In the genomic region with DNA sequence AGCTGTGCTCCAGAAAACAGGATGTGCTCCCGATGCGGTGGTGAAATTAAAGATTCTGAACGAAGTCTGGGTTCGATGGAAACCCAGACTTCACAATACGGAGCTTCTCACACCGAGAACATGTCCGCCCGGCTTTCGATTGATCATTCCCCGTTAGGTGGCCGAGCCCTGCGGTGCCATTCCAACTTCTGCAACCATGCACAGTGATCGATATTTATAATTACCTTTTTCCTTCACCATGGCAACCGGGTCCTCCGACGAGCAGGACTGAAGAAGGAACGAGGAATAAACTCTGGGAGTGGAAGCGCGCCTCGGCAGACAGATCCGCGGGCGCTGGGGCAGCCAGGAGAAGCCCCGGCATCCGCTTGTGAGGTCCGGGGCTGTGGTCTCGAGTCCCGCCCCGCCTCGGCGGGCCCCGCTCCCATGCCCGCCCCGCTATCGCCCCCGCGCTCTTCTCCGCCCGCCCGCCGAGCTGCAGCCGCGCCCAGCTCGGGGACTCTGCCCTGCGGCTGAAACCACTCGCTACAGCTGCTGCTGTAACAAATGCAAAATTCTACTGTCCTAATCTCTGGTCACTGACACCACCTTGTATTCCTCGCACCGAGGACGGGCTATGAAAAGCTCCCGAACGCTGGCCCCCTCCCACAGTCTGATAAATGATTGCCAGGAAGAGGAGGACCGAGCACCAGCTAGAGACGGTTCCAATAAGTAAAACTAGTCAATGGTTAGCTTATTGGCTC, we compare ENCODE assay signal across 1 cellular context.
A peak's percentile ranks its signal among the peaks of the same experiment; 100 is the strongest.
TF ChIP-seq lines count a peak whose summit lies in the region.

No MANE protein-coding gene starts in this region.

TF ChIP-seq in HepG2, 621 proteins besides CTCF, POLR2A, EP300 and RAD21 (continued from another document and continues in another):
- TF ChIP-seq HOXA9 (CRISPR knock-in tag; IDR thresholded peaks at IDR 0.05; ENCODE audit: borderline replicate concordance) (no peak), KLF16 (CRISPR knock-in tag; IDR thresholded peaks at IDR 0.05) (no peak), ZNF747 (CRISPR knock-in tag; IDR thresholded peaks at IDR 0.05; ENCODE audit: borderline replicate concordance) (no peak), SUZ12 (IDR thresholded peaks at IDR 0.05; ENCODE audit: low read depth, low read length) (no peak), RAD51 (IDR thresholded peaks at IDR 0.05; ENCODE audit: borderline replicate concordance) (no peak), RNF2 (conservative IDR thresholded peaks at IDR 0.05; ENCODE audit: low read depth) (no peak), ZNF367 (CRISPR knock-in tag; IDR thresholded peaks at IDR 0.05; ENCODE audit: borderline replicate concordance) (no peak), ZNF205 (CRISPR knock-in tag; IDR thresholded peaks at IDR 0.05) (no peak), ZNF20 (CRISPR knock-in tag; IDR thresholded peaks at IDR 0.05) (no peak), FLYWCH1 (CRISPR knock-in tag; IDR thresholded peaks at IDR 0.05) (no peak), ZNF446 (CRISPR knock-in tag; IDR thresholded peaks at IDR 0.05) (no peak), ZBTB8A (CRISPR knock-in tag; IDR thresholded peaks at IDR 0.05; ENCODE audit: borderline replicate concordance, low read depth) (no peak), HDAC1 (CRISPR knock-in tag; IDR thresholded peaks at IDR 0.05) (peak; percentile 43; the same call in 1 of the 2 replicates), ZNF782 (CRISPR knock-in tag; IDR thresholded peaks at IDR 0.05; ENCODE audit: borderline replicate concordance) (no peak), POLR2G (IDR thresholded peaks at IDR 0.05; ENCODE audit: low read depth, low read length) (no peak), EZH2 (conservative IDR thresholded peaks at IDR 0.05; ENCODE audit: low read depth, low read length) (0 out of 2 replicates have a peak, but pooled peaks have one; percentile 12), TCF12 (IDR thresholded peaks at IDR 0.05) (no peak), TCF12 (CRISPR knock-in tag; IDR thresholded peaks at IDR 0.05) (no peak), NR3C1 (CRISPR knock-in tag; IDR thresholded peaks at IDR 0.05) (no peak), TBX3 (IDR thresholded peaks at IDR 0.05; ENCODE audit: borderline replicate concordance) (no peak)
- TF ChIP-seq, protein P1, sequence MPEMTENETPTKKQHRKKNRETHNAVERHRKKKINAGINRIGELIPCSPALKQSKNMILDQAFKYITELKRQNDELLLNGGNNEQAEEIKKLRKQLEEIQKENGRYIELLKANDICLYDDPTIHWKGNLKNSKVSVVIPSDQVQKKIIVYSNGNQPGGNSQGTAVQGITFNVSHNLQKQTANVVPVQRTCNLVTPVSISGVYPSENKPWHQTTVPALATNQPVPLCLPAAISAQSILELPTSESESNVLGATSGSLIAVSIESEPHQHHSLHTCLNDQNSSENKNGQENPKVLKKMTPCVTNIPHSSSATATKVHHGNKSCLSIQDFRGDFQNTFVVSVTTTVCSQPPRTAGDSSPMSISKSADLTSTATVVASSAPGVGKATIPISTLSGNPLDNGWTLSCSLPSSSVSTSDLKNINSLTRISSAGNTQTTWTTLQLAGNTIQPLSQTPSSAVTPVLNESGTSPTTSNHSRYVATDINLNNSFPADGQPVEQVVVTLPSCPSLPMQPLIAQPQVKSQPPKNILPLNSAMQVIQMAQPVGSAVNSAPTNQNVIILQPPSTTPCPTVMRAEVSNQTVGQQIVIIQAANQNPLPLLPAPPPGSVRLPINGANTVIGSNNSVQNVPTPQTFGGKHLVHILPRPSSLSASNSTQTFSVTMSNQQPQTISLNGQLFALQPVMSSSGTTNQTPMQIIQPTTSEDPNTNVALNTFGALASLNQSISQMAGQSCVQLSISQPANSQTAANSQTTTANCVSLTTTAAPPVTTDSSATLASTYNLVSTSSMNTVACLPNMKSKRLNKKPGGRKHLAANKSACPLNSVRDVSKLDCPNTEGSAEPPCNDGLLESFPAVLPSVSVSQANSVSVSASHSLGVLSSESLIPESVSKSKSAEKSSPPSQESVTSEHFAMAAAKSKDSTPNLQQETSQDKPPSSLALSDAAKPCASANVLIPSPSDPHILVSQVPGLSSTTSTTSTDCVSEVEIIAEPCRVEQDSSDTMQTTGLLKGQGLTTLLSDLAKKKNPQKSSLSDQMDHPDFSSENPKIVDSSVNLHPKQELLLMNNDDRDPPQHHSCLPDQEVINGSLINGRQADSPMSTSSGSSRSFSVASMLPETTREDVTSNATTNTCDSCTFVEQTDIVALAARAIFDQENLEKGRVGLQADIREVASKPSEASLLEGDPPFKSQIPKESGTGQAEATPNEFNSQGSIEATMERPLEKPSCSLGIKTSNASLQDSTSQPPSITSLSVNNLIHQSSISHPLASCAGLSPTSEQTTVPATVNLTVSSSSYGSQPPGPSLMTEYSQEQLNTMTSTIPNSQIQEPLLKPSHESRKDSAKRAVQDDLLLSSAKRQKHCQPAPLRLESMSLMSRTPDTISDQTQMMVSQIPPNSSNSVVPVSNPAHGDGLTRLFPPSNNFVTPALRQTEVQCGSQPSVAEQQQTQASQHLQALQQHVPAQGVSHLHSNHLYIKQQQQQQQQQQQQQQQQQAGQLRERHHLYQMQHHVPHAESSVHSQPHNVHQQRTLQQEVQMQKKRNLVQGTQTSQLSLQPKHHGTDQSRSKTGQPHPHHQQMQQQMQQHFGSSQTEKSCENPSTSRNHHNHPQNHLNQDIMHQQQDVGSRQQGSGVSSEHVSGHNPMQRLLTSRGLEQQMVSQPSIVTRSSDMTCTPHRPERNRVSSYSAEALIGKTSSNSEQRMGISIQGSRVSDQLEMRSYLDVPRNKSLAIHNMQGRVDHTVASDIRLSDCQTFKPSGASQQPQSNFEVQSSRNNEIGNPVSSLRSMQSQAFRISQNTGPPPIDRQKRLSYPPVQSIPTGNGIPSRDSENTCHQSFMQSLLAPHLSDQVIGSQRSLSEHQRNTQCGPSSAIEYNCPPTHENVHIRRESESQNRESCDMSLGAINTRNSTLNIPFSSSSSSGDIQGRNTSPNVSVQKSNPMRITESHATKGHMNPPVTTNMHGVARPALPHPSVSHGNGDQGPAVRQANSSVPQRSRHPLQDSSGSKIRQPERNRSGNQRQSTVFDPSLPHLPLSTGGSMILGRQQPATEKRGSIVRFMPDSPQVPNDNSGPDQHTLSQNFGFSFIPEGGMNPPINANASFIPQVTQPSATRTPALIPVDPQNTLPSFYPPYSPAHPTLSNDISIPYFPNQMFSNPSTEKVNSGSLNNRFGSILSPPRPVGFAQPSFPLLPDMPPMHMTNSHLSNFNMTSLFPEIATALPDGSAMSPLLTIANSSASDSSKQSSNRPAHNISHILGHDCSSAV (CRISPR knock-in tag; IDR thresholded peaks at IDR 0.05; ENCODE audit: borderline replicate concordance): no peak
- TF ChIP-seq, protein P2, sequence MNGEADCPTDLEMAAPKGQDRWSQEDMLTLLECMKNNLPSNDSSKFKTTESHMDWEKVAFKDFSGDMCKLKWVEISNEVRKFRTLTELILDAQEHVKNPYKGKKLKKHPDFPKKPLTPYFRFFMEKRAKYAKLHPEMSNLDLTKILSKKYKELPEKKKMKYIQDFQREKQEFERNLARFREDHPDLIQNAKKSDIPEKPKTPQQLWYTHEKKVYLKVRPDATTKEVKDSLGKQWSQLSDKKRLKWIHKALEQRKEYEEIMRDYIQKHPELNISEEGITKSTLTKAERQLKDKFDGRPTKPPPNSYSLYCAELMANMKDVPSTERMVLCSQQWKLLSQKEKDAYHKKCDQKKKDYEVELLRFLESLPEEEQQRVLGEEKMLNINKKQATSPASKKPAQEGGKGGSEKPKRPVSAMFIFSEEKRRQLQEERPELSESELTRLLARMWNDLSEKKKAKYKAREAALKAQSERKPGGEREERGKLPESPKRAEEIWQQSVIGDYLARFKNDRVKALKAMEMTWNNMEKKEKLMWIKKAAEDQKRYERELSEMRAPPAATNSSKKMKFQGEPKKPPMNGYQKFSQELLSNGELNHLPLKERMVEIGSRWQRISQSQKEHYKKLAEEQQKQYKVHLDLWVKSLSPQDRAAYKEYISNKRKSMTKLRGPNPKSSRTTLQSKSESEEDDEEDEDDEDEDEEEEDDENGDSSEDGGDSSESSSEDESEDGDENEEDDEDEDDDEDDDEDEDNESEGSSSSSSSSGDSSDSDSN (CRISPR knock-in tag; IDR thresholded peaks at IDR 0.05): no peak; the same call in 1 of the 2 replicates
- TF ChIP-seq, protein P3, sequence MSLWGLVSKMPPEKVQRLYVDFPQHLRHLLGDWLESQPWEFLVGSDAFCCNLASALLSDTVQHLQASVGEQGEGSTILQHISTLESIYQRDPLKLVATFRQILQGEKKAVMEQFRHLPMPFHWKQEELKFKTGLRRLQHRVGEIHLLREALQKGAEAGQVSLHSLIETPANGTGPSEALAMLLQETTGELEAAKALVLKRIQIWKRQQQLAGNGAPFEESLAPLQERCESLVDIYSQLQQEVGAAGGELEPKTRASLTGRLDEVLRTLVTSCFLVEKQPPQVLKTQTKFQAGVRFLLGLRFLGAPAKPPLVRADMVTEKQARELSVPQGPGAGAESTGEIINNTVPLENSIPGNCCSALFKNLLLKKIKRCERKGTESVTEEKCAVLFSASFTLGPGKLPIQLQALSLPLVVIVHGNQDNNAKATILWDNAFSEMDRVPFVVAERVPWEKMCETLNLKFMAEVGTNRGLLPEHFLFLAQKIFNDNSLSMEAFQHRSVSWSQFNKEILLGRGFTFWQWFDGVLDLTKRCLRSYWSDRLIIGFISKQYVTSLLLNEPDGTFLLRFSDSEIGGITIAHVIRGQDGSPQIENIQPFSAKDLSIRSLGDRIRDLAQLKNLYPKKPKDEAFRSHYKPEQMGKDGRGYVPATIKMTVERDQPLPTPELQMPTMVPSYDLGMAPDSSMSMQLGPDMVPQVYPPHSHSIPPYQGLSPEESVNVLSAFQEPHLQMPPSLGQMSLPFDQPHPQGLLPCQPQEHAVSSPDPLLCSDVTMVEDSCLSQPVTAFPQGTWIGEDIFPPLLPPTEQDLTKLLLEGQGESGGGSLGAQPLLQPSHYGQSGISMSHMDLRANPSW (CRISPR knock-in tag; IDR thresholded peaks at IDR 0.05; ENCODE audit: borderline replicate concordance): no peak
- TF ChIP-seq, protein P4, sequence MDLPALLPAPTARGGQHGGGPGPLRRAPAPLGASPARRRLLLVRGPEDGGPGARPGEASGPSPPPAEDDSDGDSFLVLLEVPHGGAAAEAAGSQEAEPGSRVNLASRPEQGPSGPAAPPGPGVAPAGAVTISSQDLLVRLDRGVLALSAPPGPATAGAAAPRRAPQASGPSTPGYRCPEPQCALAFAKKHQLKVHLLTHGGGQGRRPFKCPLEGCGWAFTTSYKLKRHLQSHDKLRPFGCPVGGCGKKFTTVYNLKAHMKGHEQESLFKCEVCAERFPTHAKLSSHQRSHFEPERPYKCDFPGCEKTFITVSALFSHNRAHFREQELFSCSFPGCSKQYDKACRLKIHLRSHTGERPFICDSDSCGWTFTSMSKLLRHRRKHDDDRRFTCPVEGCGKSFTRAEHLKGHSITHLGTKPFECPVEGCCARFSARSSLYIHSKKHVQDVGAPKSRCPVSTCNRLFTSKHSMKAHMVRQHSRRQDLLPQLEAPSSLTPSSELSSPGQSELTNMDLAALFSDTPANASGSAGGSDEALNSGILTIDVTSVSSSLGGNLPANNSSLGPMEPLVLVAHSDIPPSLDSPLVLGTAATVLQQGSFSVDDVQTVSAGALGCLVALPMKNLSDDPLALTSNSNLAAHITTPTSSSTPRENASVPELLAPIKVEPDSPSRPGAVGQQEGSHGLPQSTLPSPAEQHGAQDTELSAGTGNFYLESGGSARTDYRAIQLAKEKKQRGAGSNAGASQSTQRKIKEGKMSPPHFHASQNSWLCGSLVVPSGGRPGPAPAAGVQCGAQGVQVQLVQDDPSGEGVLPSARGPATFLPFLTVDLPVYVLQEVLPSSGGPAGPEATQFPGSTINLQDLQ (CRISPR knock-in tag; IDR thresholded peaks at IDR 0.05): no peak
- TF ChIP-seq, protein P5, sequence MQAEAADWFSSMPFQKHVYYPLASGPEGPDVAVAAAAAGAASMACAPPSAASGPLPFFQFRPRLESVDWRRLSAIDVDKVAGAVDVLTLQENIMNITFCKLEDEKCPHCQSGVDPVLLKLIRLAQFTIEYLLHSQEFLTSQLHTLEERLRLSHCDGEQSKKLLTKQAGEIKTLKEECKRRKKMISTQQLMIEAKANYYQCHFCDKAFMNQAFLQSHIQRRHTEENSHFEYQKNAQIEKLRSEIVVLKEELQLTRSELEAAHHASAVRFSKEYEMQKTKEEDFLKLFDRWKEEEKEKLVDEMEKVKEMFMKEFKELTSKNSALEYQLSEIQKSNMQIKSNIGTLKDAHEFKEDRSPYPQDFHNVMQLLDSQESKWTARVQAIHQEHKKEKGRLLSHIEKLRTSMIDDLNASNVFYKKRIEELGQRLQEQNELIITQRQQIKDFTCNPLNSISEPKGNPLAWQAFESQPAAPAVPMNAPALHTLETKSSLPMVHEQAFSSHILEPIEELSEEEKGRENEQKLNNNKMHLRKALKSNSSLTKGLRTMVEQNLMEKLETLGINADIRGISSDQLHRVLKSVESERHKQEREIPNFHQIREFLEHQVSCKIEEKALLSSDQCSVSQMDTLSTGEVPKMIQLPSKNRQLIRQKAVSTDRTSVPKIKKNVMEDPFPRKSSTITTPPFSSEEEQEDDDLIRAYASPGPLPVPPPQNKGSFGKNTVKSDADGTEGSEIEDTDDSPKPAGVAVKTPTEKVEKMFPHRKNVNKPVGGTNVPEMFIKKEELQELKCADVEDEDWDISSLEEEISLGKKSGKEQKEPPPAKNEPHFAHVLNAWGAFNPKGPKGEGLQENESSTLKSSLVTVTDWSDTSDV (CRISPR knock-in tag; IDR thresholded peaks at IDR 0.05): no peak
- TF ChIP-seq, protein P6, sequence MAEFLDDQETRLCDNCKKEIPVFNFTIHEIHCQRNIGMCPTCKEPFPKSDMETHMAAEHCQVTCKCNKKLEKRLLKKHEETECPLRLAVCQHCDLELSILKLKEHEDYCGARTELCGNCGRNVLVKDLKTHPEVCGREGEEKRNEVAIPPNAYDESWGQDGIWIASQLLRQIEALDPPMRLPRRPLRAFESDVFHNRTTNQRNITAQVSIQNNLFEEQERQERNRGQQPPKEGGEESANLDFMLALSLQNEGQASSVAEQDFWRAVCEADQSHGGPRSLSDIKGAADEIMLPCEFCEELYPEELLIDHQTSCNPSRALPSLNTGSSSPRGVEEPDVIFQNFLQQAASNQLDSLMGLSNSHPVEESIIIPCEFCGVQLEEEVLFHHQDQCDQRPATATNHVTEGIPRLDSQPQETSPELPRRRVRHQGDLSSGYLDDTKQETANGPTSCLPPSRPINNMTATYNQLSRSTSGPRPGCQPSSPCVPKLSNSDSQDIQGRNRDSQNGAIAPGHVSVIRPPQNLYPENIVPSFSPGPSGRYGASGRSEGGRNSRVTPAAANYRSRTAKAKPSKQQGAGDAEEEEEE (CRISPR knock-in tag; IDR thresholded peaks at IDR 0.05; ENCODE audit: borderline replicate concordance): no peak
- TF ChIP-seq, protein P7, sequence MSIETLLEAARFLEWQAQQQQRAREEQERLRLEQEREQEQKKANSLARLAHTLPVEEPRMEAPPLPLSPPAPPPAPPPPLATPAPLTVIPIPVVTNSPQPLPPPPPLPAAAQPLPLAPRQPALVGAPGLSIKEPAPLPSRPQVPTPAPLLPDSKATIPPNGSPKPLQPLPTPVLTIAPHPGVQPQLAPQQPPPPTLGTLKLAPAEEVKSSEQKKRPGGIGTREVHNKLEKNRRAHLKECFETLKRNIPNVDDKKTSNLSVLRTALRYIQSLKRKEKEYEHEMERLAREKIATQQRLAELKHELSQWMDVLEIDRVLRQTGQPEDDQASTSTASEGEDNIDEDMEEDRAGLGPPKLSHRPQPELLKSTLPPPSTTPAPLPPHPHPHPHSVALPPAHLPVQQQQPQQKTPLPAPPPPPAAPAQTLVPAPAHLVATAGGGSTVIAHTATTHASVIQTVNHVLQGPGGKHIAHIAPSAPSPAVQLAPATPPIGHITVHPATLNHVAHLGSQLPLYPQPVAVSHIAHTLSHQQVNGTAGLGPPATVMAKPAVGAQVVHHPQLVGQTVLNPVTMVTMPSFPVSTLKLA (IDR thresholded peaks at IDR 0.05): no peak
- TF ChIP-seq, protein P8, sequence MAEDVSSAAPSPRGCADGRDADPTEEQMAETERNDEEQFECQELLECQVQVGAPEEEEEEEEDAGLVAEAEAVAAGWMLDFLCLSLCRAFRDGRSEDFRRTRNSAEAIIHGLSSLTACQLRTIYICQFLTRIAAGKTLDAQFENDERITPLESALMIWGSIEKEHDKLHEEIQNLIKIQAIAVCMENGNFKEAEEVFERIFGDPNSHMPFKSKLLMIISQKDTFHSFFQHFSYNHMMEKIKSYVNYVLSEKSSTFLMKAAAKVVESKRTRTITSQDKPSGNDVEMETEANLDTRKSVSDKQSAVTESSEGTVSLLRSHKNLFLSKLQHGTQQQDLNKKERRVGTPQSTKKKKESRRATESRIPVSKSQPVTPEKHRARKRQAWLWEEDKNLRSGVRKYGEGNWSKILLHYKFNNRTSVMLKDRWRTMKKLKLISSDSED (CRISPR knock-in tag; IDR thresholded peaks at IDR 0.05): no peak
